Comparison of ENCODE assay signal across 1 cellular context in the genomic region with DNA sequence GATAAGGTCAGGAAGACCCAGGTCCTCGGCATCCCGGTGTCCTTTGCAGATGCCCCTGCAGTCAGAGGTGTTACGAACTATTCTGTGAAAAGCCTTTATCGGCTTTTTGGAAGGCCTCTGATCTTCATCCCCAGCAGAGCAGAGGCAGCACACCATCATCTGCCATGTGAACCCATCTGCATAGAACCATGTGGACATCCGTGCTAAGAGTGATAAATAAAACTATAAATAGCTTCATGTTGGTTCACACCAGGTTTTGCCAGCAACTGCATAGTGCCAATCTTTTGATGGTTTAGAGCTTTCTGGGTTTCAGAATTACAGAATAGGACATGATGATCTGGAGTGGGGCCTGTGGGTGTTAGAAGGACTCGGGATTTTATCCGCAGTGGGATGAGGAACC.
TF ChIP-seq lines count a peak whose summit lies in the region.

No MANE protein-coding gene starts in this region.

TF ChIP-seq in H1, 55 proteins besides CTCF, POLR2A, EP300 and RAD21 (continued from another document):
- TF ChIP-seq CHD7 (IDR thresholded peaks at IDR 0.05; ENCODE audit: insufficient replicate concordance, low read length), result no peak
